8 cellular contexts compared by ENCODE assay signal in genomic region chr3:53072653-53073552, GRCh38. TPM values are rescaled to one million over a fixed set of nuclear protein-coding genes. Genes with fewer than 3 reads are reported as not detected.
DNase-seq lines count a peak whose midpoint lies in the region; ATAC-seq and TF ChIP-seq lines count a peak whose summit lies in the region.

No MANE protein-coding gene starts in this region.

- no peaks in the 10 kb centered on the region for H3F3A ChIP-seq in neural cell (ENCODE audit: insufficient read depth, low read length, poor library complexity, severe bottlenecking)

- H3K4me2 ChIP-seq in neural cell (ENCODE audit: low read length) = no peak overlapping the region

- TF ChIP-seq EP300 in neural cell (conservative IDR thresholded peaks at IDR 0.05; ENCODE audit: poor library complexity, severe bottlenecking) = no peak

- H3K27me3 ChIP-seq in HUES64 (ENCODE audit: insufficient read depth, low read length) (0 out of 2 replicates have a peak, but pooled peaks cover 5% of the 10 kb centered on the region), Peyer's patch (no peaks in the 10 kb centered on the region), neural cell (ENCODE audit: insufficient read depth, low read depth, low read length) (no peaks in the 10 kb centered on the region)

- ATAC-seq in GM21447 (IDR thresholded peaks at IDR 0.05; ENCODE audit: unreplicated experiment) = peak; percentile 85
- ATAC-seq in stimulated activated naive CD8-positive, alpha-beta T cell treated with anti-CD3 and anti-CD28 coated beads, Interleukin-15, Interleukin-2, amounts not matched to agents 100 U/mL and 50 U/mL, for 24 hours = peak; percentile 92

- no peaks in the 10 kb centered on the region for H4K20me1 ChIP-seq in neural cell (ENCODE audit: insufficient read depth)

- peak; percentile 84 to 97 (median 95) for TF ChIP-seq CTCF in Peyer's patch (IDR thresholded peaks at IDR 0.05)
- TF ChIP-seq CTCF in fibroblast of the aortic adventitia (IDR thresholded peaks at IDR 0.05; ENCODE audit: insufficient read depth, low read length) = peak; percentile 94
- TF ChIP-seq CTCF in neural cell (IDR thresholded peaks at IDR 0.05; ENCODE audit: poor library complexity, severe bottlenecking) = peak; percentile 95

- peak; percentile 89 for TF ChIP-seq RAD21 in neural cell (conservative IDR thresholded peaks at IDR 0.05)

- H3K9me2 ChIP-seq in neural cell (ENCODE audit: insufficient read depth, low read length) = no peaks in the 10 kb centered on the region

- no peak for TF ChIP-seq POLR2A in Peyer's patch (IDR thresholded peaks at IDR 0.05)

- WGBS in HUES64 = 30% methylated on average over 32 of the region's 32 CpGs

- H3K4me1 ChIP-seq in HUES64 (ENCODE audit: insufficient read depth, low read length) (peaks cover 14% of the 10 kb centered on the region; the same call in 1 of the 2 replicates), Peyer's patch (peaks cover 0 to 8% (median 6%) of the 10 kb centered on the region in 4 donors)

- H3K9me3 ChIP-seq in HUES64 (ENCODE audit: insufficient read depth, low read depth, low read length) (no peaks in the 10 kb centered on the region), Peyer's patch (no peaks in the 10 kb centered on the region), neural cell (ENCODE audit: low read length) (no peaks in the 10 kb centered on the region)

- peak overlapping the region; percentile 55 for H3K4me3 ChIP-seq in HUES64 (ENCODE audit: low read length)
- peak overlapping the region; percentile 57 to 75 (median 68) for H3K4me3 ChIP-seq in Peyer's patch
- H3K4me3 ChIP-seq in fibroblast of the aortic adventitia (ENCODE audit: low read depth, low read length) = peak overlapping the region; percentile 54
- H3K4me3 ChIP-seq in neural cell (ENCODE audit: low read length) = peak overlapping the region; percentile 41

- H3K79me2 ChIP-seq in neural cell (replicated peaks; ENCODE audit: insufficient read depth, low read length) = no peaks in the 10 kb centered on the region

- DNase-seq in DMS153 (lab: John Stamatoyannopoulos, UW) (peak; percentile 43), Peyer's patch (peak; percentile 87 to 95 (median 90)), activated T-helper 1 cell treated with Interleukin-2 at 50 U/mL for 16 hours (ENCODE audit: low read depth) (peak; percentile 77), fibroblast of the aortic adventitia (ENCODE audit: low read depth) (peak; percentile 71)
- DNase-seq in stimulated activated naive CD8-positive, alpha-beta T cell treated with anti-CD3 and anti-CD28 coated beads, Interleukin-15, Interleukin-2, amounts not matched to agents 100 U/mL and 50 U/mL, for 24 hours = peak; percentile 90

- H3K36me3 ChIP-seq in HUES64 (ENCODE audit: insufficient read depth, low read length) = no peaks in the 10 kb centered on the region
- no peaks in the 10 kb centered on the region for H3K36me3 ChIP-seq in Peyer's patch
- no peaks in the 10 kb centered on the region for H3K36me3 ChIP-seq in neural cell (ENCODE audit: insufficient read depth, low read length)

- H3K9ac ChIP-seq in HUES64 (ENCODE audit: low read depth, low read length) (peak overlapping the region; percentile 49), neural cell (ENCODE audit: low read length) (peak overlapping the region; percentile 33)

- H2AFZ ChIP-seq in neural cell (ENCODE audit: low read depth, low read length) = peak overlapping the region; percentile 82

- H3K27ac ChIP-seq in HUES64 (ENCODE audit: low read depth, low read length) = no peak overlapping the region
- peak overlapping the region; percentile 53 to 82 (median 72) for H3K27ac ChIP-seq in Peyer's patch
- no peak overlapping the region for H3K27ac ChIP-seq in neural cell (ENCODE audit: low read length)

TF ChIP-seq in neural cell, 6 proteins besides CTCF, POLR2A, EP300 and RAD21:
- TF ChIP-seq MXI1 (conservative IDR thresholded peaks at IDR 0.05; ENCODE audit: poor library complexity, severe bottlenecking) (no peak), TAF1 (IDR thresholded peaks at IDR 0.05; ENCODE audit: low read depth) (no peak), REST (IDR thresholded peaks at IDR 0.05; ENCODE audit: borderline replicate concordance) (no peak), SMC3 (conservative IDR thresholded peaks at IDR 0.05; ENCODE audit: poor library complexity) (peak; percentile 84), POLR2AphosphoS5 (IDR thresholded peaks at IDR 0.05) (peak; percentile 30), EZH2 (IDR thresholded peaks at IDR 0.05; ENCODE audit: borderline replicate concordance, insufficient read depth, low read length, poor library complexity, severe bottlenecking) (no peak)

RNA-seq across cellular contexts. Expression of gene SFMBT1, which starts 27.0 kb away (rescaled TPM):
- 9.1 TPM for polyA plus RNA-seq in HUES64 (2013, experiment 1 of 2)
- polyA plus RNA-seq in HUES64 (2013, experiment 2 of 2) = 9.3 TPM
- 10 to 100 TPM; 16.1 to 45.4 (median 23.0) TPM for total RNA-seq in Peyer's patch
- 7.5 and 12.5 TPM in 2 replicates for total RNA-seq in fibroblast of the aortic adventitia (ENCODE audit: low replicate concordance)
- 17.3 and 41.7 TPM in 2 replicates for polyA plus RNA-seq in neural cell
- 37.7 and 50.1 TPM in 2 replicates for polyA minus RNA-seq in neural cell

RNA-seq across cellular contexts. Expression of gene RFT1, which starts 57.3 kb away (rescaled TPM):
- 22.1 TPM for polyA plus RNA-seq in HUES64 (2013, experiment 1 of 2)
- 19.7 TPM for polyA plus RNA-seq in HUES64 (2013, experiment 2 of 2)
- total RNA-seq in Peyer's patch (10 to 100 TPM in 3 of 4 donors, 1 to 10 TPM in 1; 9.0 to 19.8 (median 10.8) TPM), fibroblast of the aortic adventitia (ENCODE audit: low replicate concordance) (13.9 and 15.4 TPM in 2 replicates)
- 6.1 and 10.2 TPM in 2 replicates for polyA plus RNA-seq in neural cell
- polyA minus RNA-seq in neural cell = 13.1 and 13.5 TPM in 2 replicates

Comparison
In these comparisons a context has a peak if more than half of its experiments do, and no peak if none do; other contexts are left out.
1. H3K27ac ChIP-seq: peak in Peyer's patch (4 of 4); none in HUES64 (single experiment) and neural cell (single experiment).
2. Peak in every context shown above with its lines, with median percentiles within 50 percentile points of each other: DNase-seq, H3K4me3 ChIP-seq and CTCF ChIP-seq.